ENCODE assay signal across 8 cellular contexts in genomic region chr22:42614312-42615091, GRCh38. TPM values are rescaled to one million over a fixed set of nuclear protein-coding genes. Genes with fewer than 3 reads are reported as not detected.
DNase-seq lines count a peak whose midpoint lies in the region; ATAC-seq and TF ChIP-seq lines count a peak whose summit lies in the region.

Gene POLDIP3 (minus strand): TSS chr22:42614883. CDS start chr22:42614857, 26 bp downstream.

- DNase-seq in NCI-H187 treated with DMSO at 0.1 percent for 48 hours (lab: John Stamatoyannopoulos, UW) (peak; percentile 39), anterior cingulate cortex (lab: John Stamatoyannopoulos, UW) (peak; percentile 84 to 100 (median 97)), right cardiac atrium (peak; percentile 100), putamen (ENCODE audit: low spot score) (peak; percentile 98), vagina (ENCODE audit: extremely low spot score in 2 of 2) (peak in 1 of 2 donors; percentile 99)

- under 1% methylated on average over 85 of the region's 85 CpGs for WGBS in right cardiac atrium

- ATAC-seq in GM18502 (IDR thresholded peaks at IDR 0.05; ENCODE audit: poor library complexity, unreplicated experiment) (peak; percentile 74), HG02970 (IDR thresholded peaks at IDR 0.05; ENCODE audit: low FRiP score, unreplicated experiment) (peak; percentile 77), right cardiac atrium (peak; percentile 87 to 90)

- H3K4me1 ChIP-seq in right cardiac atrium (ENCODE audit: control insufficient read depth, insufficient read depth, low read length) (peaks cover 17% of the 10 kb centered on the region), vagina (peaks cover 77% of the 10 kb centered on the region)

- intact Hi-C loops in T-helper 2 cell treated with Interferon-gamma antibody and Interleukin-4, amounts not matched to agents 100 ng/mL and 5 ng/mL, for 36 hours (cut with micrococcal nuclease) = loop anchor here (1.0 to 10.0 kb wide), 4 partner anchors 32 to 95 kb away; partner anchors contain the start of genes CYB5R3, RRP7A and SERHL2
- intact Hi-C loops in right cardiac atrium (cut with DNase I) (no loop called here), vagina (cut with DNase I) (no loop called here)

- H3K4me3 ChIP-seq in right cardiac atrium (ENCODE audit: low read length) = peak within 1 kb of the TSS; percentile 73
- H3K4me3 ChIP-seq in vagina = peak within 1 kb of the TSS; percentile 56 to 71

- TF ChIP-seq CTCF in vagina (IDR thresholded peaks at IDR 0.05) = no peak

- peak in 1 of 2 donors; percentile 75 for TF ChIP-seq POLR2A in vagina (IDR thresholded peaks at IDR 0.05)

- H3K27ac ChIP-seq in right cardiac atrium (ENCODE audit: low read length) (peak within 1 kb of the TSS; percentile 100), vagina (peak within 1 kb of the TSS; percentile 94)

- no peaks in the 10 kb centered on the region for H3K27me3 ChIP-seq in right cardiac atrium (ENCODE audit: control insufficient read depth, insufficient read depth)
- H3K27me3 ChIP-seq in vagina = no peaks in the 10 kb centered on the region

- H3K36me3 ChIP-seq in vagina = peaks cover 0 to 8% of the 10 kb centered on the region in 2 donors

- no peaks in the 10 kb centered on the region for H3K9me3 ChIP-seq in right cardiac atrium (ENCODE audit: control insufficient read depth, low read length)
- no peaks in the 10 kb centered on the region for H3K9me3 ChIP-seq in vagina

RNA-seq across cellular contexts. Expression of gene POLDIP3, which starts in this region (rescaled TPM):
- total RNA-seq in T-helper 2 cell treated with Interferon-gamma antibody and Interleukin-4, amounts not matched to agents 100 ng/mL and 5 ng/mL, for 36 hours = 83.1 and 87.7 TPM in 2 replicates
- total RNA-seq in right cardiac atrium (10 to 100 TPM; 33.2 to 44.7 (median 38.7) TPM), vagina (34.9 TPM)
- polyA plus RNA-seq in right cardiac atrium = 20.8 TPM
